1 cellular context compared by ENCODE assay signal in genomic region chr17:40618754-40619625, GRCh38.
TF ChIP-seq lines count a peak whose summit lies in the region.

No MANE protein-coding gene starts in this region.

TF ChIP-seq in HepG2, 621 proteins besides CTCF, POLR2A, EP300 and RAD21 (continued from another document and continues in another):
- no peak for TF ChIP-seq ZBTB40 (IDR thresholded peaks at IDR 0.05)
- no peak for TF ChIP-seq ZBTB40 (CRISPR knock-in tag; IDR thresholded peaks at IDR 0.05)
- peak; percentile 63 for TF ChIP-seq GATAD2A (CRISPR knock-in tag; IDR thresholded peaks at IDR 0.05)
- no peak for TF ChIP-seq ZNF512B (CRISPR knock-in tag; IDR thresholded peaks at IDR 0.05; ENCODE audit: borderline replicate concordance)
- 0 out of 2 replicates have a peak, but pooled peaks have one; percentile 33 for TF ChIP-seq ZNF160 (CRISPR knock-in tag; IDR thresholded peaks at IDR 0.05)
- TF ChIP-seq ZNF253 (CRISPR knock-in tag; IDR thresholded peaks at IDR 0.05; ENCODE audit: borderline replicate concordance), result no peak
- no peak for TF ChIP-seq BORCS8-MEF2B (CRISPR knock-in tag; IDR thresholded peaks at IDR 0.05)
- 0 out of 2 replicates have a peak, but pooled peaks have one; percentile 74 for TF ChIP-seq GLI4 (CRISPR knock-in tag; IDR thresholded peaks at IDR 0.05; ENCODE audit: borderline replicate concordance)
- no peak for TF ChIP-seq MTA3 (CRISPR knock-in tag; IDR thresholded peaks at IDR 0.05)
- no peak for TF ChIP-seq FOSL1 (CRISPR knock-in tag; IDR thresholded peaks at IDR 0.05; ENCODE audit: borderline replicate concordance)
- no peak for TF ChIP-seq REST (IDR thresholded peaks at IDR 0.05; ENCODE audit: borderline replicate concordance in 1 of 2, low read depth in 1 of 2, low read length in 2 of 2)
- no peak for TF ChIP-seq MEIS2 (CRISPR knock-in tag; IDR thresholded peaks at IDR 0.05)
- TF ChIP-seq PHB2 (IDR thresholded peaks at IDR 0.05; ENCODE audit: partially characterized antibody), result no peak
- TF ChIP-seq ZNF333 (CRISPR knock-in tag; IDR thresholded peaks at IDR 0.05; ENCODE audit: borderline replicate concordance), result no peak
- no peak for TF ChIP-seq RFX3 (CRISPR knock-in tag; IDR thresholded peaks at IDR 0.05)
- no peak for TF ChIP-seq IKZF1 (IDR thresholded peaks at IDR 0.05)
- TF ChIP-seq HIVEP1 (CRISPR knock-in tag; IDR thresholded peaks at IDR 0.05), result no peak
- 0 out of 2 replicates have a peak, but pooled peaks have one; percentile 27 for TF ChIP-seq MIER2 (CRISPR knock-in tag; IDR thresholded peaks at IDR 0.05)
- no peak for TF ChIP-seq NFRKB (IDR thresholded peaks at IDR 0.05)
- TF ChIP-seq SYNCRIP (IDR thresholded peaks at IDR 0.05; ENCODE audit: insufficient read depth, low read depth, low read length), result no peak
- TF ChIP-seq ZNF7 (CRISPR knock-in tag; IDR thresholded peaks at IDR 0.05), result no peak
- TF ChIP-seq NFIC (IDR thresholded peaks at IDR 0.05; ENCODE audit: low read length), result no peak
- no peak for TF ChIP-seq MBD4 (IDR thresholded peaks at IDR 0.05; ENCODE audit: borderline replicate concordance, low read length)
- TF ChIP-seq ZNF121 (CRISPR knock-in tag; IDR thresholded peaks at IDR 0.05), result no peak
- TF ChIP-seq THAP9 (CRISPR knock-in tag; IDR thresholded peaks at IDR 0.05; ENCODE audit: borderline replicate concordance), result no peak
- TF ChIP-seq ZNF775 (CRISPR knock-in tag; IDR thresholded peaks at IDR 0.05; ENCODE audit: borderline replicate concordance), result no peak
- TF ChIP-seq HNF4A (CRISPR knock-in tag; IDR thresholded peaks at IDR 0.05), result peak; percentile 89
- TF ChIP-seq YY1 (IDR thresholded peaks at IDR 0.05; ENCODE audit: insufficient read depth, insufficient replicate concordance, low read depth, low read length), result no peak
- no peak for TF ChIP-seq HCFC1 (IDR thresholded peaks at IDR 0.05; ENCODE audit: low read depth, low read length)
- TF ChIP-seq ISX (CRISPR knock-in tag; conservative IDR thresholded peaks at IDR 0.05), result no peak
- 0 out of 2 replicates have a peak, but pooled peaks have one; percentile 12 for TF ChIP-seq CCDC6 (CRISPR knock-in tag; IDR thresholded peaks at IDR 0.05)
- TF ChIP-seq CEBPG (CRISPR knock-in tag; IDR thresholded peaks at IDR 0.05), result 0 out of 2 replicates have a peak, but pooled peaks have one; percentile 17
- no peak for TF ChIP-seq ZNF790 (CRISPR knock-in tag; IDR thresholded peaks at IDR 0.05; ENCODE audit: borderline replicate concordance)
- peak; percentile 47 for TF ChIP-seq TBX2 (CRISPR knock-in tag; IDR thresholded peaks at IDR 0.05; ENCODE audit: borderline replicate concordance)
- TF ChIP-seq ZHX2 (IDR thresholded peaks at IDR 0.05; ENCODE audit: low read depth), result no peak
- no peak for TF ChIP-seq ZHX2 (CRISPR knock-in tag; IDR thresholded peaks at IDR 0.05; ENCODE audit: borderline replicate concordance)
- TF ChIP-seq MAF1 (CRISPR knock-in tag; IDR thresholded peaks at IDR 0.05; ENCODE audit: borderline replicate concordance), result no peak
- no peak for TF ChIP-seq ZNF713 (CRISPR knock-in tag; IDR thresholded peaks at IDR 0.05)
